In genomic region chr4:135250040-135250439, GRCh38 we compare ENCODE assay signal across 2 cellular contexts.
TF ChIP-seq lines count a peak whose summit lies in the region.

No MANE protein-coding gene starts in this region.

TF ChIP-seq in GM23338, 12 proteins besides CTCF, POLR2A, EP300 and RAD21:
- TF ChIP-seq CREB1 (CRISPR knock-in tag; IDR thresholded peaks at IDR 0.05; ENCODE audit: low read depth), result no peak
- TF ChIP-seq ZNF114 (CRISPR knock-in tag; IDR thresholded peaks at IDR 0.05), result no peak
- TF ChIP-seq EZH2 (IDR thresholded peaks at IDR 0.05; ENCODE audit: low read depth, unreplicated experiment), result no peak
- TF ChIP-seq EZH2phosphoT487 (IDR thresholded peaks at IDR 0.05; ENCODE audit: unreplicated experiment), result no peak
- no peak for TF ChIP-seq ZNF462 (CRISPR knock-in tag; IDR thresholded peaks at IDR 0.05)
- TF ChIP-seq JUNB (IDR thresholded peaks at IDR 0.05; ENCODE audit: unreplicated experiment), result no peak
- no peak for TF ChIP-seq NANOG (IDR thresholded peaks at IDR 0.05; ENCODE audit: borderline replicate concordance)
- no peak for TF ChIP-seq STAT1 (IDR thresholded peaks at IDR 0.05; ENCODE audit: unreplicated experiment)
- TF ChIP-seq REST (IDR thresholded peaks at IDR 0.05; ENCODE audit: unreplicated experiment), result no peak

TF ChIP-seq in IMR-90, 13 proteins besides CTCF, POLR2A, EP300 and RAD21:
- TF ChIP-seq MAZ (IDR thresholded peaks at IDR 0.05; ENCODE audit: borderline replicate concordance, low read depth, low read length), result no peak
- TF ChIP-seq NFE2L2 (IDR thresholded peaks at IDR 0.05; ENCODE audit: low read depth, low read length), result peak; percentile 71
